In genomic region chr11:109747839-109748238, GRCh38 we compare ENCODE assay signal across 14 cellular contexts.
A peak's percentile ranks its signal among the peaks of the same experiment; 100 is the strongest.
DNase-seq lines count a peak whose midpoint lies in the region; ATAC-seq and TF ChIP-seq lines count a peak whose summit lies in the region.
"Had no signal": no experiment of that assay in that cellular context is flagged by ENCODE, and none has a peak within 500 bp of the region (broad histone marks: within the 10 kb centered on the region; RNA-seq: fewer than 3 reads in every experiment).

No MANE protein-coding gene starts in this region.

- DNase-seq in MCF 10A (ENCODE audit: unreplicated experiment), result peak; percentile 45
- DNase-seq in breast epithelium (ENCODE audit: low spot score in 2 of 2), result no peak
- peak; percentile 16 for DNase-seq in SW480 (ENCODE audit: low spot score)
- DNase-seq in stimulated activated effector memory CD8-positive, alpha-beta T cell treated with anti-CD3 and anti-CD28 coated beads, Interleukin-12 subunit alpha, Interleukin-12 subunit beta, amount 100 ng/mL, for 72 hours (ENCODE audit: low spot score in 2 of 2), result no peak
- no peak for DNase-seq in middle frontal gyrus (ENCODE audit: extremely low spot score, low spot score)
- DNase-seq in vagina (ENCODE audit: extremely low spot score in 2 of 2), result no peak
- no peak for DNase-seq in NCI-H2196 (lab: John Stamatoyannopoulos, UW; ENCODE audit: unreplicated experiment)
- DNase-seq: activated CD8-positive, alpha-beta memory T cell treated with anti-CD3 and anti-CD28 coated beads for 24 hours; NCI-H1436; SJCRH30; stimulated activated CD4-positive, alpha-beta T cell treated with anti-CD3 and anti-CD28 coated beads, Interleukin-2, amount 100 ng/mL, for 24 hours had no signal

- no peaks in the 10 kb centered on the region for H3K36me3 Mint-ChIP-seq in MCF 10A (ENCODE audit: insufficient read depth, unreplicated experiment)
- no peaks in the 10 kb centered on the region for H3K36me3 Mint-ChIP-seq in stimulated activated effector memory CD8-positive, alpha-beta T cell treated with anti-CD3 and anti-CD28 coated beads, Interleukin-12 subunit alpha, Interleukin-12 subunit beta, amount 100 ng/mL, for 72 hours

- TF ChIP-seq POLR2A in breast epithelium (IDR thresholded peaks at IDR 0.05) (no peak), vagina (IDR thresholded peaks at IDR 0.05) (no peak)

- no peaks in the 10 kb centered on the region for H3K27me3 ChIP-seq in breast epithelium
- no peaks in the 10 kb centered on the region for H3K27me3 ChIP-seq in vagina
- H3K27me3 ChIP-seq: ascending aorta, SJCRH30 had no signal

- no peaks in the 10 kb centered on the region for H3K9me3 Mint-ChIP-seq in MCF 10A (ENCODE audit: unreplicated experiment)
- no peaks in the 10 kb centered on the region for H3K9me3 Mint-ChIP-seq in stimulated activated effector memory CD8-positive, alpha-beta T cell treated with anti-CD3 and anti-CD28 coated beads, Interleukin-12 subunit alpha, Interleukin-12 subunit beta, amount 100 ng/mL, for 72 hours

- no peak for TF ChIP-seq CTCF in MCF 10A (IDR thresholded peaks at IDR 0.05; ENCODE audit: unreplicated experiment)
- no peak for TF ChIP-seq CTCF in breast epithelium (IDR thresholded peaks at IDR 0.05)
- no peak for TF ChIP-seq CTCF in vagina (IDR thresholded peaks at IDR 0.05)

- H3K4me3 ChIP-seq in breast epithelium (no peak overlapping the region), vagina (no peak overlapping the region)
- H3K4me3 ChIP-seq: ascending aorta, SJCRH30, thoracic aorta had no signal

- intact Hi-C loops in MCF 10A (cut with micrococcal nuclease), result no loop called here
- intact Hi-C loops in breast epithelium (cut with DNase I; ENCODE audit: low total_unique reads), result loop anchor here (5.0 kb wide), 1 partner anchor 754 kb away; no protein-coding TSS in a partner anchor
- intact Hi-C loops in vagina (cut with DNase I), result no loop called here

- no TSS peak for BruUV-seq in MCF 10A (replicated peaks; lab: Mats Ljungman, UMichigan)

- H3K9me3 ChIP-seq in breast epithelium (no peaks in the 10 kb centered on the region), vagina (no peaks in the 10 kb centered on the region)
- H3K9me3 ChIP-seq: ascending aorta, SJCRH30, thoracic aorta had no signal

- POLR2A ChIA-PET in MCF 10A (lab: Yijun Ruan, JAX), result interaction anchor here (0.6 to 0.9 kb wide), 2 partner anchors 11 to 1042 kb away, joined by 3 read pairs; no protein-coding TSS in a partner anchor

- H3K27me3 Mint-ChIP-seq in MCF 10A (ENCODE audit: insufficient read depth, unreplicated experiment), result no peaks in the 10 kb centered on the region

- peak; percentile 75 for ATAC-seq in HG03378 (IDR thresholded peaks at IDR 0.05; ENCODE audit: unreplicated experiment)
- ATAC-seq in stimulated activated effector memory CD8-positive, alpha-beta T cell treated with anti-CD3 and anti-CD28 coated beads, Interleukin-12 subunit alpha, Interleukin-12 subunit beta, amount 100 ng/mL, for 72 hours, result peak; percentile 24

- H3K36me3 ChIP-seq in breast epithelium (no peaks in the 10 kb centered on the region), vagina (no peaks in the 10 kb centered on the region)
- H3K36me3 ChIP-seq: ascending aorta, SJCRH30, thoracic aorta had no signal

- CTCF ChIA-PET in MCF 10A (lab: Yijun Ruan, JAX), result interaction anchor here (0.5 to 1.7 kb wide), 2 partner anchors 9 to 14 kb away, joined by 3 to 6 read pairs; no protein-coding TSS in a partner anchor

- H3K4me1 ChIP-seq in breast epithelium (no peaks in the 10 kb centered on the region), vagina (no peaks in the 10 kb centered on the region)
- H3K4me1 ChIP-seq: ascending aorta, SJCRH30 had no signal

- H3K27ac ChIP-seq in breast epithelium, result no peak overlapping the region
- no peak overlapping the region for H3K27ac ChIP-seq in vagina
- H3K27ac ChIP-seq: ascending aorta, SJCRH30, thoracic aorta had no signal

- no peak overlapping the region for H3K4me3 Mint-ChIP-seq in MCF 10A (ENCODE audit: unreplicated experiment)
- no peak overlapping the region for H3K4me3 Mint-ChIP-seq in stimulated activated effector memory CD8-positive, alpha-beta T cell treated with anti-CD3 and anti-CD28 coated beads, Interleukin-12 subunit alpha, Interleukin-12 subunit beta, amount 100 ng/mL, for 72 hours

- H3K4me1 Mint-ChIP-seq in MCF 10A (ENCODE audit: insufficient read depth, unreplicated experiment), result peaks cover 9% of the 10 kb centered on the region
- H3K4me1 Mint-ChIP-seq in stimulated activated effector memory CD8-positive, alpha-beta T cell treated with anti-CD3 and anti-CD28 coated beads, Interleukin-12 subunit alpha, Interleukin-12 subunit beta, amount 100 ng/mL, for 72 hours, result no peaks in the 10 kb centered on the region

- H3K27ac Mint-ChIP-seq in MCF 10A (ENCODE audit: low read depth, unreplicated experiment), result no peak overlapping the region
- no peak overlapping the region for H3K27ac Mint-ChIP-seq in stimulated activated effector memory CD8-positive, alpha-beta T cell treated with anti-CD3 and anti-CD28 coated beads, Interleukin-12 subunit alpha, Interleukin-12 subunit beta, amount 100 ng/mL, for 72 hours

Comparison
In these comparisons a context has a peak if more than half of its experiments do, and no peak if none do; other contexts are left out.
1. DNase-seq: peak in MCF 10A (single experiment) and SW480 (single experiment); none in breast epithelium (0 of 2), stimulated activated effector memory CD8-positive, alpha-beta T cell treated with anti-CD3 and anti-CD28 coated beads, Interleukin-12 subunit alpha, Interleukin-12 subunit beta, amount 100 ng/mL, for 72 hours (0 of 2), middle frontal gyrus (single experiment), vagina (0 of 2) and NCI-H2196 (single experiment).